Comparison of ENCODE assay signal across 9 cellular contexts in genomic region chr5:98309785-98310566, GRCh38.
DNase-seq lines count a peak whose midpoint lies in the region; ATAC-seq and TF ChIP-seq lines count a peak whose summit lies in the region.
"Had no signal": no experiment of that assay in that cellular context is flagged by ENCODE, and none has a peak within 500 bp of the region (broad histone marks: within the 10 kb centered on the region; RNA-seq: fewer than 3 reads in every experiment).

No MANE protein-coding gene starts in this region.

- H3K36me3 Mint-ChIP-seq in endothelial cell (ENCODE audit: low read depth, unreplicated experiment) = no peaks in the 10 kb centered on the region
- H3K36me3 Mint-ChIP-seq: naive B cell had no signal

- no peak overlapping the region for H3K4me3 Mint-ChIP-seq in endothelial cell (ENCODE audit: unreplicated experiment)
- H3K4me3 Mint-ChIP-seq: naive B cell had no signal

- no peaks in the 10 kb centered on the region for H3K9me3 ChIP-seq in BLaER1
- no peaks in the 10 kb centered on the region for H3K9me3 ChIP-seq in HAP-1

- no peaks in the 10 kb centered on the region for H4K20me1 ChIP-seq in BLaER1

- in situ Hi-C loops in HAP-1 (cut with MboI; ENCODE audit: low sequenced_read_pairs) = no loop called here

- DNase-seq in endothelial cell (ENCODE audit: low spot score) (peak; percentile 38), occipital lobe (lab: John Stamatoyannopoulos, UW) (peak; percentile 22), HAP-1 (ENCODE audit: low spot score in 2 of 2) (no peak), middle frontal gyrus (ENCODE audit: extremely low spot score, low spot score) (no peak)
- DNase-seq: naive B cell had no signal

- H3K27me3 ChIP-seq in BLaER1 = no peaks in the 10 kb centered on the region
- no peaks in the 10 kb centered on the region for H3K27me3 ChIP-seq in HAP-1 (ENCODE audit: low read depth)

- H3K4me2 ChIP-seq in BLaER1 = peak overlapping the region; percentile 41

- H3K9me3 Mint-ChIP-seq in endothelial cell (ENCODE audit: unreplicated experiment) = no peaks in the 10 kb centered on the region
- H3K9me3 Mint-ChIP-seq: naive B cell had no signal

- no peak for TF ChIP-seq CTCF in endothelial cell (IDR thresholded peaks at IDR 0.05; ENCODE audit: unreplicated experiment)

- H3K27ac Mint-ChIP-seq in endothelial cell (ENCODE audit: unreplicated experiment) = peak overlapping the region; percentile 93
- H3K27ac Mint-ChIP-seq: naive B cell had no signal

- peaks cover 9% of the 10 kb centered on the region for H3K4me1 ChIP-seq in BLaER1
- H3K4me1 ChIP-seq in HAP-1 = no peaks in the 10 kb centered on the region

- H3K4me3 ChIP-seq in BLaER1 (no peak overlapping the region), HAP-1 (no peak overlapping the region)

- H3K4me1 Mint-ChIP-seq in endothelial cell (ENCODE audit: unreplicated experiment) = peaks cover 20% of the 10 kb centered on the region
- H3K4me1 Mint-ChIP-seq: naive B cell had no signal

- peaks cover 2% of the 10 kb centered on the region for H3K27me3 Mint-ChIP-seq in endothelial cell (ENCODE audit: unreplicated experiment)
- H3K27me3 Mint-ChIP-seq: naive B cell had no signal

- ATAC-seq in GM18907 (IDR thresholded peaks at IDR 0.05; ENCODE audit: unreplicated experiment) (peak; percentile 90), HG03045 (IDR thresholded peaks at IDR 0.05; ENCODE audit: unreplicated experiment) (peak; percentile 56)

- H3K36me3 ChIP-seq in BLaER1 = no peaks in the 10 kb centered on the region
- H3K36me3 ChIP-seq in HAP-1 (replicated peaks) = no peaks in the 10 kb centered on the region

- no peak overlapping the region for H3K27ac ChIP-seq in BLaER1

- no peak overlapping the region for H3K9ac ChIP-seq in BLaER1

TF ChIP-seq in PFSK-1, 5 proteins besides CTCF, POLR2A, EP300 and RAD21:
- TF ChIP-seq SIN3A (IDR thresholded peaks at IDR 0.05; ENCODE audit: borderline replicate concordance, insufficient read depth, low read length) (no peak), FOXP2 (optimal IDR thresholded peaks at IDR 0.05; ENCODE audit: borderline replicate concordance, extremely low read depth, extremely low read length, insufficient read depth) (peak; percentile 81), TAF1 (IDR thresholded peaks at IDR 0.05; ENCODE audit: borderline replicate concordance, insufficient read depth, low read length) (peak; percentile 67; the same call in 1 of the 2 replicates), POLR2AphosphoS5 (IDR thresholded peaks at IDR 0.05; ENCODE audit: low read depth, low read length) (peak; percentile 61), REST (IDR thresholded peaks at IDR 0.05; ENCODE audit: insufficient read depth in 1 of 2, low read depth in 2 of 2, low read length in 2 of 2) (peak in 1 of 2 experiments; percentile 54; a peak in 1 of 4 replicates)

Comparison
In these comparisons a context has a peak if more than half of its experiments do, and no peak if none do; other contexts are left out.
1. DNase-seq: peak in endothelial cell (single experiment) and occipital lobe (single experiment); none in HAP-1 (0 of 2) and middle frontal gyrus (single experiment).